In the genomic region with DNA sequence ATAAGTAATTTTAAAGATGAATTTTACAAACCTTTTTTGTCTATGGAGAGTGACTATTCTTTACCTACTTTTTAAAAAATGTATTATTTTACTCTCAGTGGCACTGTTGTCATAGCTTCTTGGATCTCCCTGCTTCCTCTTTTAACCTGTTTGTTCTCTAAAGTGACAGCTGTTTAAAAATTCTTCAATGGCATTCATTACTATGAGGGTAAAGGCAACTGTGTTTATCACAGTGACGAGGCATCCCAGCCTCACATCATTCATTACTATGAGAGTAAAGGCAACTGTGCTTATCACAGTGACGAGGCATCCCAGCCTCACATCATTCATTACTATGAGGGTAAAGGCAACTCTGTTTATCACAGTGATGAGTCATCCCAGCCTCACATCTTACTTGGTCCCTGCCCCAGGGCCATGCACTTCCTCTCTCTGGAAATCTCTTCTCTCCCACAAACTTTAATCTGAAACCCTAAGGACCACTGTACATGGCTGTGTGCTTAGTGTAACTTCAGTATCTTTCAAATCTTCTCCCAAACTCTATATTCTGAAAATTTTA, we compare ENCODE assay signal across 23 cellular contexts.
DNase-seq lines count a peak whose midpoint lies in the region; FAIRE-seq and TF ChIP-seq lines count a peak whose summit lies in the region.
"Had no signal": no experiment of that assay in that cellular context is flagged by ENCODE, and none has a peak within 500 bp of the region (broad histone marks: within the 10 kb centered on the region; RNA-seq: fewer than 3 reads in every experiment).

No MANE protein-coding gene starts in this region.

- no peak overlapping the region for H4K5ac ChIP-seq in H1 (ENCODE audit: insufficient read length, low read depth, low read length)

- FAIRE-seq in H1 (lab: Jason Lieb, UNC) = no peak
- FAIRE-seq: GM12892, GM18507, GM19239 had no signal

- H3K4me2 ChIP-seq in H1 (ENCODE audit: insufficient read depth in 1 of 2, low read depth in 2 of 2, low read length in 2 of 2) = no peak overlapping the region
- H3K4me2 ChIP-seq: KMS-11 had no signal

- H3K4me3 ChIP-seq in H1 (ENCODE audit: extremely low read depth in 1 of 4, insufficient read depth in 2 of 4, low read depth in 3 of 4, low read length in 4 of 4) (no peak overlapping the region), mesodermal cell (ENCODE audit: extremely low read depth, insufficient read depth, low read length, poor library complexity, severe bottlenecking) (no peak overlapping the region)
- H3K4me3 ChIP-seq: SJSA1 had no signal

- H2BK120ac ChIP-seq in H1 (replicated peaks; ENCODE audit: low read depth, low read length) = no peak overlapping the region

- no peak overlapping the region for H2AK5ac ChIP-seq in H1 (ENCODE audit: low read depth, low read length)

- in situ Hi-C loops in Caki2 (cut with HindIII; ENCODE audit: low pct_unique_long_range_greater_than_20kb, low sequenced_read_pairs) = no loop called here

- no peak overlapping the region for H3K18ac ChIP-seq in H1 (ENCODE audit: extremely low read depth, low read length)

- H4K91ac ChIP-seq in H1 (replicated peaks; ENCODE audit: insufficient read length, low read length) = no peak overlapping the region

- H3K4me3 Mint-ChIP-seq in activated naive CD4-positive, alpha-beta T cell treated with anti-CD3 and anti-CD28 coated beads for 36 hours = no peak overlapping the region
- H3K4me3 Mint-ChIP-seq: CD14-positive monocyte, HFFc6 had no signal

- no peak overlapping the region for H2BK12ac ChIP-seq in H1 (ENCODE audit: low read depth, low read length)

- H3K27me3 ChIP-seq in H1 (replicated peaks in 1 of 4; ENCODE audit: control insufficient read depth in 3 of 4, extremely low read depth in 1 of 4, insufficient read depth in 3 of 4, low read length in 3 of 4) = no peaks in the 10 kb centered on the region
- H3K27me3 ChIP-seq: SJSA1 had no signal

- H2BK5ac ChIP-seq in H1 (ENCODE audit: low read depth, low read length) = no peak overlapping the region

- intact Hi-C loops in activated naive CD4-positive, alpha-beta T cell treated with anti-CD3 and anti-CD28 coated beads for 36 hours (cut with micrococcal nuclease) = no loop called here

- H3K23me2 ChIP-seq in H1 (ENCODE audit: low read depth, low read length) = no peaks in the 10 kb centered on the region

- H3K27ac ChIP-seq in H1 (ENCODE audit: low read depth, low read length) (no peak overlapping the region), mesodermal cell (ENCODE audit: low read depth, low read length, severe bottlenecking) (peak overlapping the region; percentile 88)
- H3K27ac ChIP-seq: KMS-11, SJSA1 had no signal

- H3K36me3 Mint-ChIP-seq in activated naive CD4-positive, alpha-beta T cell treated with anti-CD3 and anti-CD28 coated beads for 36 hours (ENCODE audit: low read depth) = no peaks in the 10 kb centered on the region
- H3K36me3 Mint-ChIP-seq: CD14-positive monocyte had no signal

- no peak overlapping the region for H3K27ac Mint-ChIP-seq in activated naive CD4-positive, alpha-beta T cell treated with anti-CD3 and anti-CD28 coated beads for 36 hours
- H3K27ac Mint-ChIP-seq: CD14-positive monocyte, HFFc6 had no signal

- TF ChIP-seq EP300 in H1 (IDR thresholded peaks at IDR 0.05; ENCODE audit: borderline replicate concordance in 1 of 2, low read depth in 2 of 2, low read length in 2 of 2) = no peak

- H4K20me1 ChIP-seq in H1 (replicated peaks in 1 of 2; ENCODE audit: control insufficient read depth in 1 of 2, insufficient read depth in 2 of 2, low read length in 2 of 2) = no peaks in the 10 kb centered on the region

- 78% methylated on average over 2 of the region's 2 CpGs; no CpG with 5 or more reads in 1 of the 2 experiments for WGBS in H1 (ENCODE audit: extremely low coverage in 1 of 2, insufficient coverage in 1 of 2, insufficient read length in 1 of 2, insufficient replicate concordance in 2 of 2, low coverage in 1 of 2, low lambda C conversion rate in 2 of 2, missing lambda C conversion rate in 1 of 2), 2 experiments
- WGBS in mesodermal cell (ENCODE audit: insufficient coverage in 2 of 2), 2 experiments = 0 to 20% methylated on average over 1 of the region's 2 CpGs

- POLR2A ChIA-PET in H1 (lab: Charles Lee; ENCODE audit: partially characterized antibody) = no interaction called here

- H3K4me1 ChIP-seq in H1 (replicated peaks in 1 of 4; ENCODE audit: control insufficient read depth in 3 of 4, insufficient read depth in 4 of 4, low read length in 3 of 4) = no peaks in the 10 kb centered on the region; a peak in 1 of 7 replicates
- peaks cover 4% of the 10 kb centered on the region for H3K4me1 ChIP-seq in mesodermal cell (ENCODE audit: control insufficient read depth, insufficient read depth, low read length, poor library complexity, severe bottlenecking)
- H3K4me1 ChIP-seq: SJSA1 had no signal

- no peak overlapping the region for H2BK15ac ChIP-seq in H1 (ENCODE audit: low read length)

- TF ChIP-seq RAD21 in H1 (IDR thresholded peaks at IDR 0.05 in 1 of 2, conservative IDR thresholded peaks at IDR 0.05 in 1 of 2; ENCODE audit: low read depth in 2 of 2, low read length in 2 of 2) = no peak

- no peaks in the 10 kb centered on the region for H3K79me1 ChIP-seq in H1 (ENCODE audit: low read depth, low read length)

- no peak overlapping the region for H2BK20ac ChIP-seq in H1 (ENCODE audit: low read length)

- H3K4ac ChIP-seq in H1 (replicated peaks; ENCODE audit: insufficient read length, low read depth, low read length) = no peak overlapping the region

- no peak overlapping the region for H3K14ac ChIP-seq in H1 (ENCODE audit: insufficient read length)

- no peak overlapping the region for H2AFZ ChIP-seq in H1 (ENCODE audit: low read length)

- peaks cover 2% of the 10 kb centered on the region for H3K9me3 Mint-ChIP-seq in activated naive CD4-positive, alpha-beta T cell treated with anti-CD3 and anti-CD28 coated beads for 36 hours

- no peak overlapping the region for H3K23ac ChIP-seq in H1 (ENCODE audit: insufficient read length)

- TF ChIP-seq POLR2A in H1 (IDR thresholded peaks at IDR 0.05; ENCODE audit: control extremely low read depth in 1 of 2, low read depth in 2 of 2, low read length in 2 of 2) = no peak

- no peaks in the 10 kb centered on the region for H3K79me2 ChIP-seq in H1 (ENCODE audit: control insufficient read depth in 1 of 2, insufficient read depth in 2 of 2, low read length in 2 of 2)

- H4K8ac ChIP-seq in H1 (ENCODE audit: extremely low read depth, insufficient read depth, low read length) = no peak overlapping the region

- no peak overlapping the region for H3K56ac ChIP-seq in H1 (replicated peaks; ENCODE audit: insufficient read length, low read depth, low read length)

- H3K9ac ChIP-seq in H1 (replicated peaks in 1 of 4; ENCODE audit: extremely low read depth in 1 of 4, low read depth in 3 of 4, low read length in 3 of 4) = no peak overlapping the region
- H3K9ac ChIP-seq: KMS-11 had no signal

- TF ChIP-seq CTCF in H1 (IDR thresholded peaks at IDR 0.05; ENCODE audit: control extremely low read depth in 1 of 3, insufficient read depth in 1 of 3, low read depth in 1 of 3, low read length in 3 of 3) = no peak

- H3K9me3 ChIP-seq in H1 (ENCODE audit: insufficient read depth in 2 of 2, low read depth in 1 of 2, low read length in 1 of 2) (no peaks in the 10 kb centered on the region), mesodermal cell (ENCODE audit: control insufficient read depth, low read length) (no peaks in the 10 kb centered on the region)
- H3K9me3 ChIP-seq: SJSA1 had no signal

- no peaks in the 10 kb centered on the region for H3K4me1 Mint-ChIP-seq in activated naive CD4-positive, alpha-beta T cell treated with anti-CD3 and anti-CD28 coated beads for 36 hours (ENCODE audit: low read depth)
- H3K4me1 Mint-ChIP-seq: CD14-positive monocyte had no signal

- CTCF ChIA-PET in H1 (lab: Charles Lee; ENCODE audit: partially characterized antibody) = interaction anchor here (1.2 kb wide), 1 partner anchor 158 kb away, joined by 3 read pairs; no protein-coding TSS in a partner anchor
- CTCF ChIA-PET in activated naive CD4-positive, alpha-beta T cell treated with anti-CD3 and anti-CD28 coated beads for 36 hours (lab: Charles Lee) = no interaction called here

- H3K36me3 ChIP-seq in H1 (ENCODE audit: control insufficient read depth in 2 of 4, insufficient read depth in 4 of 4, low read length in 3 of 4) (no peaks in the 10 kb centered on the region), mesodermal cell (ENCODE audit: control insufficient read depth, insufficient read depth, low read length) (no peaks in the 10 kb centered on the region)
- H3K36me3 ChIP-seq: SJSA1 had no signal

- DNase-seq in Caki2 (ENCODE audit: low read depth) (peak; percentile 90), HS-27A (ENCODE audit: low read depth) (peak; percentile 5), H1 (ENCODE audit: low read depth in 1 of 2, low spot score in 2 of 2) (no peak), C1 segment of cervical spinal cord (lab: John Stamatoyannopoulos, UW) (no peak), SKM-1 treated with dmso at 0.1 percent for 144 hours (lab: John Stamatoyannopoulos, UW; ENCODE audit: unreplicated experiment) (no peak)
- DNase-seq in activated naive CD4-positive, alpha-beta T cell treated with anti-CD3 and anti-CD28 coated beads for 36 hours = no peak
- DNase-seq: H7; HFFc6; IMR-90; NCI-H1694; NCI-H2081; NCI-H2171; NCI-H345; NCI-H524; NCI-H774; NK-92 treated with Interleukin-12 subunit alpha and Interleukin-12 subunit beta, amount 100 ng/mL, for 24 hours had no signal

- H3K27me3 Mint-ChIP-seq in activated naive CD4-positive, alpha-beta T cell treated with anti-CD3 and anti-CD28 coated beads for 36 hours (ENCODE audit: low read depth) = no peaks in the 10 kb centered on the region

TF ChIP-seq in H1, 55 proteins besides CTCF, POLR2A, EP300 and RAD21:
- TF ChIP-seq HDAC6 (IDR thresholded peaks at IDR 0.05; ENCODE audit: low read depth, low read length) (no peak), SRF (IDR thresholded peaks at IDR 0.05; ENCODE audit: low read depth, low read length) (no peak), JUND (IDR thresholded peaks at IDR 0.05; ENCODE audit: low read length) (peak; percentile 68; the same call in 1 of the 2 replicates), KDM4A (IDR thresholded peaks at IDR 0.05; ENCODE audit: low read depth, low read length, severe bottlenecking) (no peak)

Comparison
In these comparisons a context has a peak if more than half of its experiments do, and no peak if none do; other contexts are left out.
1. DNase-seq: peak in Caki2 (single experiment) and HS-27A (single experiment); none in H1 (0 of 2), activated naive CD4-positive, alpha-beta T cell treated with anti-CD3 and anti-CD28 coated beads for 36 hours (single experiment), C1 segment of cervical spinal cord (0 of 14) and SKM-1 treated with dmso at 0.1 percent for 144 hours (single experiment).